In the genomic region with DNA sequence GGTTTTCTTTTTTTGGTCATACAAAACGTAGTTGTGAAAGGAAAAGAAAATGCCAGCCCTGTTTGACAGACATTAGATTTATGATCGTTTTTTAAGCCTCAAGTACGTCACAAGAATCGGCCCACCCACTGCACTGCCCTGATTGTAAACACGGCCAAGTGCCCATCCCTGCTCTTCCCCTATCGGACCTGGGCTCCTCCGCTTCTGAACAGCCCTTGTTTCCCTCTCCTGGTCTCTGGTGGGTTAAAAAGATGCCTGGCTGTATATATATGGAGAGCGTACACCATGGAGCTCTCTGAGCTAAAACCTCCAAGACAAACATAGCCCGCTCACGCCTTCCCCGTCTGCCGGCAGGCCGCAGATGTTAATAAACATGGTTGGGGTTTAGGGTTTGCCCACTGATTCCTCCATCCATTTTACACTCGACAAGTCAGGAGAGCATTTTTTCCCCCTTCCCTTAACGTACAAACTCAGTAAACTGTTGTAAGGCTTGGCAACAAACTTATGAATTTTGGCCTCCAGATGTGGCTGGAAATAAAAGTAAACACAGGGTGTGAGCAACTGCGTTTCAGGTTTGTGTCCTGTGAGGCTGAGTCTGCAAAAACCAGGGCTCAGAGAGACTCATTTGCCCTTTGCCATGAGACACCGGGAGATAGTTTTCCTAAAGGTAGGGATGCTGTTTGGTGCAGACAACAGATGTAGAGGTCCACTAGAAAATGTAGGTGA, we compare ENCODE assay signal across 1 cellular context.
A peak's percentile ranks its signal among the peaks of the same experiment; 100 is the strongest.
TF ChIP-seq lines count a peak whose summit lies in the region.

No MANE protein-coding gene starts in this region.

TF ChIP-seq in HepG2, 621 proteins besides CTCF, POLR2A, EP300 and RAD21 (continued from another document and continues in another):
- TF ChIP-seq, protein P1, sequence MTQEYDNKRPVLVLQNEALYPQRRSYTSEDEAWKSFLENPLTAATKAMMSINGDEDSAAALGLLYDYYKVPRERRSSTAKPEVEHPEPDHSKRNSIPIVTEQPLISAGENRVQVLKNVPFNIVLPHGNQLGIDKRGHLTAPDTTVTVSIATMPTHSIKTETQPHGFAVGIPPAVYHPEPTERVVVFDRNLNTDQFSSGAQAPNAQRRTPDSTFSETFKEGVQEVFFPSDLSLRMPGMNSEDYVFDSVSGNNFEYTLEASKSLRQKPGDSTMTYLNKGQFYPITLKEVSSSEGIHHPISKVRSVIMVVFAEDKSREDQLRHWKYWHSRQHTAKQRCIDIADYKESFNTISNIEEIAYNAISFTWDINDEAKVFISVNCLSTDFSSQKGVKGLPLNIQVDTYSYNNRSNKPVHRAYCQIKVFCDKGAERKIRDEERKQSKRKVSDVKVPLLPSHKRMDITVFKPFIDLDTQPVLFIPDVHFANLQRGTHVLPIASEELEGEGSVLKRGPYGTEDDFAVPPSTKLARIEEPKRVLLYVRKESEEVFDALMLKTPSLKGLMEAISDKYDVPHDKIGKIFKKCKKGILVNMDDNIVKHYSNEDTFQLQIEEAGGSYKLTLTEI (CRISPR knock-in tag; conservative IDR thresholded peaks at IDR 0.05), result no peak
- TF ChIP-seq SAP130 (CRISPR knock-in tag; IDR thresholded peaks at IDR 0.05; ENCODE audit: low read depth) (no peak; the same call in 1 of the 2 replicates), ATM (IDR thresholded peaks at IDR 0.05; ENCODE audit: borderline replicate concordance) (no peak), MAFK (conservative IDR thresholded peaks at IDR 0.05 in 1 of 2, IDR thresholded peaks at IDR 0.05 in 1 of 2; ENCODE audit: low read length in 2 of 2) (peak; percentile 41 to 49; a peak in 1 of 4 replicates), ARNT (IDR thresholded peaks at IDR 0.05) (no peak), SUZ12 (IDR thresholded peaks at IDR 0.05; ENCODE audit: low read depth, low read length) (no peak), TOPORS (CRISPR knock-in tag; IDR thresholded peaks at IDR 0.05) (no peak), CREB1 (IDR thresholded peaks at IDR 0.05) (peak; percentile 15; the same call in 1 of the 2 replicates), CREB1 (CRISPR knock-in tag; IDR thresholded peaks at IDR 0.05) (peak; percentile 46; the same call in 1 of the 2 replicates), ZNF788 (CRISPR knock-in tag; IDR thresholded peaks at IDR 0.05; ENCODE audit: borderline replicate concordance) (peak; percentile 20; the same call in 1 of the 2 replicates), ZNF441 (CRISPR knock-in tag; IDR thresholded peaks at IDR 0.05; ENCODE audit: borderline replicate concordance) (0 out of 2 replicates have a peak, but pooled peaks have one; percentile 33), SP4 (CRISPR knock-in tag; IDR thresholded peaks at IDR 0.05) (no peak), ZNF484 (CRISPR knock-in tag; IDR thresholded peaks at IDR 0.05; ENCODE audit: borderline replicate concordance, low read depth) (no peak), TBX3 (IDR thresholded peaks at IDR 0.05; ENCODE audit: borderline replicate concordance) (no peak), NR2F6 (IDR thresholded peaks at IDR 0.05) (no peak), NR2F6 (CRISPR knock-in tag; IDR thresholded peaks at IDR 0.05) (no peak), FOXP1 (IDR thresholded peaks at IDR 0.05) (no peak), FOXP1 (CRISPR knock-in tag; IDR thresholded peaks at IDR 0.05) (0 out of 2 replicates have a peak, but pooled peaks have one; percentile 13), KDM3A (CRISPR knock-in tag; IDR thresholded peaks at IDR 0.05; ENCODE audit: low read depth) (no peak), ZMYM3 (CRISPR knock-in tag; IDR thresholded peaks at IDR 0.05) (no peak), RXRA (CRISPR knock-in tag; IDR thresholded peaks at IDR 0.05) (no peak), ZNF12 (CRISPR knock-in tag; IDR thresholded peaks at IDR 0.05) (no peak; the same call in 1 of the 2 replicates), ELF4 (CRISPR knock-in tag; IDR thresholded peaks at IDR 0.05; ENCODE audit: borderline replicate concordance) (peak; percentile 64), GATA4 (IDR thresholded peaks at IDR 0.05; ENCODE audit: borderline replicate concordance, low read depth) (no peak), ZNF605 (CRISPR knock-in tag; IDR thresholded peaks at IDR 0.05) (peak; percentile 88), ZNF44 (CRISPR knock-in tag; IDR thresholded peaks at IDR 0.05) (0 out of 2 replicates have a peak, but pooled peaks have one; percentile 12), ARHGAP35 (CRISPR knock-in tag; IDR thresholded peaks at IDR 0.05; ENCODE audit: borderline replicate concordance) (0 out of 2 replicates have a peak, but pooled peaks have one; percentile 35), NRL (CRISPR knock-in tag; IDR thresholded peaks at IDR 0.05; ENCODE audit: borderline replicate concordance) (no peak), ZFY (CRISPR knock-in tag; IDR thresholded peaks at IDR 0.05) (peak; percentile 55), HOXA3 (CRISPR knock-in tag; IDR thresholded peaks at IDR 0.05) (peak; percentile 36), ELF3 (CRISPR knock-in tag; IDR thresholded peaks at IDR 0.05) (no peak), ISL2 (CRISPR knock-in tag; IDR thresholded peaks at IDR 0.05) (no peak), LCORL (IDR thresholded peaks at IDR 0.05) (no peak), LCORL (CRISPR knock-in tag; IDR thresholded peaks at IDR 0.05) (no peak), ZMYM4 (CRISPR knock-in tag; IDR thresholded peaks at IDR 0.05) (no peak), ZNF703 (CRISPR knock-in tag; IDR thresholded peaks at IDR 0.05; ENCODE audit: borderline replicate concordance) (no peak), PAWR (CRISPR knock-in tag; IDR thresholded peaks at IDR 0.05; ENCODE audit: borderline replicate concordance) (no peak), POLR2G (IDR thresholded peaks at IDR 0.05; ENCODE audit: low read depth, low read length) (peak; percentile 32; the same call in 1 of the 2 replicates), POGZ (CRISPR knock-in tag; IDR thresholded peaks at IDR 0.05) (peak; percentile 1; the same call in 1 of the 2 replicates), ZNF878 (CRISPR knock-in tag; IDR thresholded peaks at IDR 0.05) (no peak), ZSCAN20 (CRISPR knock-in tag; IDR thresholded peaks at IDR 0.05; ENCODE audit: borderline replicate concordance) (0 out of 2 replicates have a peak, but pooled peaks have one; percentile 23), NFE2L2 (IDR thresholded peaks at IDR 0.05; ENCODE audit: low read length) (peak; percentile 12; the same call in 1 of the 2 replicates), TAF1 (CRISPR knock-in tag; IDR thresholded peaks at IDR 0.05) (no peak), ZNF350 (CRISPR knock-in tag; IDR thresholded peaks at IDR 0.05; ENCODE audit: borderline replicate concordance, low read depth) (0 out of 2 replicates have a peak, but pooled peaks have one; percentile 31)
- TF ChIP-seq, protein P2, sequence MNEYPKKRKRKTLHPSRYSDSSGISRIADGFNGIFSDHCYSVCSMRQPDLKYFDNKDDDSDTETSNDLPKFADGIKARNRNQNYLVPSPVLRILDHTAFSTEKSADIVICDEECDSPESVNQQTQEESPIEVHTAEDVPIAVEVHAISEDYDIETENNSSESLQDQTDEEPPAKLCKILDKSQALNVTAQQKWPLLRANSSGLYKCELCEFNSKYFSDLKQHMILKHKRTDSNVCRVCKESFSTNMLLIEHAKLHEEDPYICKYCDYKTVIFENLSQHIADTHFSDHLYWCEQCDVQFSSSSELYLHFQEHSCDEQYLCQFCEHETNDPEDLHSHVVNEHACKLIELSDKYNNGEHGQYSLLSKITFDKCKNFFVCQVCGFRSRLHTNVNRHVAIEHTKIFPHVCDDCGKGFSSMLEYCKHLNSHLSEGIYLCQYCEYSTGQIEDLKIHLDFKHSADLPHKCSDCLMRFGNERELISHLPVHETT (CRISPR knock-in tag; conservative IDR thresholded peaks at IDR 0.05), result no peak
- TF ChIP-seq, protein P3, sequence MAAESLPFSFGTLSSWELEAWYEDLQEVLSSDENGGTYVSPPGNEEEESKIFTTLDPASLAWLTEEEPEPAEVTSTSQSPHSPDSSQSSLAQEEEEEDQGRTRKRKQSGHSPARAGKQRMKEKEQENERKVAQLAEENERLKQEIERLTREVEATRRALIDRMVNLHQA (CRISPR knock-in tag; IDR thresholded peaks at IDR 0.05), result no peak
- TF ChIP-seq, protein P4, sequence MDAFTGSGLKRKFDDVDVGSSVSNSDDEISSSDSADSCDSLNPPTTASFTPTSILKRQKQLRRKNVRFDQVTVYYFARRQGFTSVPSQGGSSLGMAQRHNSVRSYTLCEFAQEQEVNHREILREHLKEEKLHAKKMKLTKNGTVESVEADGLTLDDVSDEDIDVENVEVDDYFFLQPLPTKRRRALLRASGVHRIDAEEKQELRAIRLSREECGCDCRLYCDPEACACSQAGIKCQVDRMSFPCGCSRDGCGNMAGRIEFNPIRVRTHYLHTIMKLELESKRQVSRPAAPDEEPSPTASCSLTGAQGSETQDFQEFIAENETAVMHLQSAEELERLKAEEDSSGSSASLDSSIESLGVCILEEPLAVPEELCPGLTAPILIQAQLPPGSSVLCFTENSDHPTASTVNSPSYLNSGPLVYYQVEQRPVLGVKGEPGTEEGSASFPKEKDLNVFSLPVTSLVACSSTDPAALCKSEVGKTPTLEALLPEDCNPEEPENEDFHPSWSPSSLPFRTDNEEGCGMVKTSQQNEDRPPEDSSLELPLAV (CRISPR knock-in tag; conservative IDR thresholded peaks at IDR 0.05; ENCODE audit: low read depth), result no peak
- TF ChIP-seq, protein P5, sequence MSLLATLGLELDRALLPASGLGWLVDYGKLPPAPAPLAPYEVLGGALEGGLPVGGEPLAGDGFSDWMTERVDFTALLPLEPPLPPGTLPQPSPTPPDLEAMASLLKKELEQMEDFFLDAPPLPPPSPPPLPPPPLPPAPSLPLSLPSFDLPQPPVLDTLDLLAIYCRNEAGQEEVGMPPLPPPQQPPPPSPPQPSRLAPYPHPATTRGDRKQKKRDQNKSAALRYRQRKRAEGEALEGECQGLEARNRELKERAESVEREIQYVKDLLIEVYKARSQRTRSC (CRISPR knock-in tag; IDR thresholded peaks at IDR 0.05; ENCODE audit: low read depth), result no peak
- TF ChIP-seq, protein P6, sequence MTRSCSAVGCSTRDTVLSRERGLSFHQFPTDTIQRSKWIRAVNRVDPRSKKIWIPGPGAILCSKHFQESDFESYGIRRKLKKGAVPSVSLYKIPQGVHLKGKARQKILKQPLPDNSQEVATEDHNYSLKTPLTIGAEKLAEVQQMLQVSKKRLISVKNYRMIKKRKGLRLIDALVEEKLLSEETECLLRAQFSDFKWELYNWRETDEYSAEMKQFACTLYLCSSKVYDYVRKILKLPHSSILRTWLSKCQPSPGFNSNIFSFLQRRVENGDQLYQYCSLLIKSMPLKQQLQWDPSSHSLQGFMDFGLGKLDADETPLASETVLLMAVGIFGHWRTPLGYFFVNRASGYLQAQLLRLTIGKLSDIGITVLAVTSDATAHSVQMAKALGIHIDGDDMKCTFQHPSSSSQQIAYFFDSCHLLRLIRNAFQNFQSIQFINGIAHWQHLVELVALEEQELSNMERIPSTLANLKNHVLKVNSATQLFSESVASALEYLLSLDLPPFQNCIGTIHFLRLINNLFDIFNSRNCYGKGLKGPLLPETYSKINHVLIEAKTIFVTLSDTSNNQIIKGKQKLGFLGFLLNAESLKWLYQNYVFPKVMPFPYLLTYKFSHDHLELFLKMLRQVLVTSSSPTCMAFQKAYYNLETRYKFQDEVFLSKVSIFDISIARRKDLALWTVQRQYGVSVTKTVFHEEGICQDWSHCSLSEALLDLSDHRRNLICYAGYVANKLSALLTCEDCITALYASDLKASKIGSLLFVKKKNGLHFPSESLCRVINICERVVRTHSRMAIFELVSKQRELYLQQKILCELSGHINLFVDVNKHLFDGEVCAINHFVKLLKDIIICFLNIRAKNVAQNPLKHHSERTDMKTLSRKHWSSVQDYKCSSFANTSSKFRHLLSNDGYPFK (CRISPR knock-in tag; IDR thresholded peaks at IDR 0.05; ENCODE audit: borderline replicate concordance), result no peak
- TF ChIP-seq, protein P7, sequence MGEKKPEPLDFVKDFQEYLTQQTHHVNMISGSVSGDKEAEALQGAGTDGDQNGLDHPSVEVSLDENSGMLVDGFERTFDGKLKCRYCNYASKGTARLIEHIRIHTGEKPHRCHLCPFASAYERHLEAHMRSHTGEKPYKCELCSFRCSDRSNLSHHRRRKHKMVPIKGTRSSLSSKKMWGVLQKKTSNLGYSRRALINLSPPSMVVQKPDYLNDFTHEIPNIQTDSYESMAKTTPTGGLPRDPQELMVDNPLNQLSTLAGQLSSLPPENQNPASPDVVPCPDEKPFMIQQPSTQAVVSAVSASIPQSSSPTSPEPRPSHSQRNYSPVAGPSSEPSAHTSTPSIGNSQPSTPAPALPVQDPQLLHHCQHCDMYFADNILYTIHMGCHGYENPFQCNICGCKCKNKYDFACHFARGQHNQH (CRISPR knock-in tag; IDR thresholded peaks at IDR 0.05), result peak; percentile 32; the same call in 1 of the 2 replicates
- TF ChIP-seq, protein P8, sequence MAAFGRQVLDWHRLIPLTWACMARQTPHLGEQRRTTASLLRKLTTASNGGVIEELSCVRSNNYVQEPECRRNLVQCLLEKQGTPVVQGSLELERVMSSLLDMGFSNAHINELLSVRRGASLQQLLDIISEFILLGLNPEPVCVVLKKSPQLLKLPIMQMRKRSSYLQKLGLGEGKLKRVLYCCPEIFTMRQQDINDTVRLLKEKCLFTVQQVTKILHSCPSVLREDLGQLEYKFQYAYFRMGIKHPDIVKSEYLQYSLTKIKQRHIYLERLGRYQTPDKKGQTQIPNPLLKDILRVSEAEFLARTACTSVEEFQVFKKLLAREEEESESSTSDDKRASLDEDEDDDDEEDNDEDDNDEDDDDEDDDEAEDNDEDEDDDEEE (CRISPR knock-in tag; IDR thresholded peaks at IDR 0.05), result 0 out of 2 replicates have a peak, but pooled peaks have one; percentile 39
- TF ChIP-seq, protein P9, sequence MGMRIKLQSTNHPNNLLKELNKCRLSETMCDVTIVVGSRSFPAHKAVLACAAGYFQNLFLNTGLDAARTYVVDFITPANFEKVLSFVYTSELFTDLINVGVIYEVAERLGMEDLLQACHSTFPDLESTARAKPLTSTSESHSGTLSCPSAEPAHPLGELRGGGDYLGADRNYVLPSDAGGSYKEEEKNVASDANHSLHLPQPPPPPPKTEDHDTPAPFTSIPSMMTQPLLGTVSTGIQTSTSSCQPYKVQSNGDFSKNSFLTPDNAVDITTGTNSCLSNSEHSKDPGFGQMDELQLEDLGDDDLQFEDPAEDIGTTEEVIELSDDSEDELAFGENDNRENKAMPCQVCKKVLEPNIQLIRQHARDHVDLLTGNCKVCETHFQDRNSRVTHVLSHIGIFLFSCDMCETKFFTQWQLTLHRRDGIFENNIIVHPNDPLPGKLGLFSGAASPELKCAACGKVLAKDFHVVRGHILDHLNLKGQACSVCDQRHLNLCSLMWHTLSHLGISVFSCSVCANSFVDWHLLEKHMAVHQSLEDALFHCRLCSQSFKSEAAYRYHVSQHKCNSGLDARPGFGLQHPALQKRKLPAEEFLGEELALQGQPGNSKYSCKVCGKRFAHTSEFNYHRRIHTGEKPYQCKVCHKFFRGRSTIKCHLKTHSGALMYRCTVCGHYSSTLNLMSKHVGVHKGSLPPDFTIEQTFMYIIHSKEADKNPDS (CRISPR knock-in tag; IDR thresholded peaks at IDR 0.05), result no peak
- TF ChIP-seq, protein P10, sequence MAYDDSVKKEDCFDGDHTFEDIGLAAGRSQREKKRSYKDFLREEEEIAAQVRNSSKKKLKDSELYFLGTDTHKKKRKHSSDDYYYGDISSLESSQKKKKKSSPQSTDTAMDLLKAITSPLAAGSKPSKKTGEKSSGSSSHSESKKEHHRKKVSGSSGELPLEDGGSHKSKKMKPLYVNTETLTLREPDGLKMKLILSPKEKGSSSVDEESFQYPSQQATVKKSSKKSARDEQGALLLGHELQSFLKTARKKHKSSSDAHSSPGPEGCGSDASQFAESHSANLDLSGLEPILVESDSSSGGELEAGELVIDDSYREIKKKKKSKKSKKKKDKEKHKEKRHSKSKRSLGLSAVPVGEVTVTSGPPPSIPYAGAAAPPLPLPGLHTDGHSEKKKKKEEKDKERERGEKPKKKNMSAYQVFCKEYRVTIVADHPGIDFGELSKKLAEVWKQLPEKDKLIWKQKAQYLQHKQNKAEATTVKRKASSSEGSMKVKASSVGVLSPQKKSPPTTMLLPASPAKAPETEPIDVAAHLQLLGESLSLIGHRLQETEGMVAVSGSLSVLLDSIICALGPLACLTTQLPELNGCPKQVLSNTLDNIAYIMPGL (CRISPR knock-in tag; IDR thresholded peaks at IDR 0.05; ENCODE audit: borderline replicate concordance in 1 of 2, low read depth in 1 of 2), result no peak
